ENCODE assay signal across 15 cellular contexts in genomic region chr11:75541301-75541929, GRCh38. TPM values are rescaled to one million over a fixed set of nuclear protein-coding genes. Genes with fewer than 3 reads are reported as not detected.
DNase-seq lines count a peak whose midpoint lies in the region; ATAC-seq and TF ChIP-seq lines count a peak whose summit lies in the region.
"Had no signal": no experiment of that assay in that cellular context is flagged by ENCODE, and none has a peak within 500 bp of the region (broad histone marks: within the 10 kb centered on the region; RNA-seq: fewer than 3 reads in every experiment).

No MANE protein-coding gene starts in this region.

- TF ChIP-seq CTCF in IMR-90 (conservative IDR thresholded peaks at IDR 0.05; ENCODE audit: low read depth, low read length) (no peak), osteoblast (IDR thresholded peaks at IDR 0.05; ENCODE audit: extremely low read depth, low read depth, low read length) (no peak), sigmoid colon (IDR thresholded peaks at IDR 0.05) (no peak), omental fat pad (IDR thresholded peaks at IDR 0.05) (no peak)

- no peak overlapping the region for H2AFZ ChIP-seq in GM23248
- no peak overlapping the region for H2AFZ ChIP-seq in IMR-90 (replicated peaks; ENCODE audit: low read length, poor library complexity)
- no peak overlapping the region for H2AFZ ChIP-seq in osteoblast (ENCODE audit: low read length)

- no peak for TF ChIP-seq RAD21 in IMR-90 (IDR thresholded peaks at IDR 0.05; ENCODE audit: low read length)

- peaks cover 4% of the 10 kb centered on the region for H3K27me3 Mint-ChIP-seq in central memory CD8-positive, alpha-beta T cell

- H3K4me1 Mint-ChIP-seq in central memory CD8-positive, alpha-beta T cell: peaks cover 23% of the 10 kb centered on the region

- H4K20me1 ChIP-seq in GM23248 (ENCODE audit: insufficient read depth) (no peaks in the 10 kb centered on the region), IMR-90 (ENCODE audit: insufficient read depth, low read length) (no peaks in the 10 kb centered on the region), osteoblast (ENCODE audit: insufficient read depth, low read length) (no peaks in the 10 kb centered on the region)

- TF ChIP-seq POLR2A in IMR-90 (IDR thresholded peaks at IDR 0.05; ENCODE audit: low read depth, low read length): no peak
- no peak for TF ChIP-seq POLR2A in sigmoid colon (IDR thresholded peaks at IDR 0.05)

- no peak overlapping the region for H3K14ac ChIP-seq in IMR-90 (replicated peaks; ENCODE audit: low read depth, low read length)

- intact Hi-C loops in IMR-90 (cut with micrococcal nuclease): no loop called here
- intact Hi-C loops in sigmoid colon (cut with DNase I): no loop called here

- H3K4me1 ChIP-seq in GM23248 (ENCODE audit: insufficient read depth) (no peaks in the 10 kb centered on the region), IMR-90 (ENCODE audit: control insufficient read depth, insufficient read depth, low read length) (peaks cover 6% of the 10 kb centered on the region; the same call in 1 of the 2 replicates), osteoblast (ENCODE audit: insufficient read depth, low read length) (no peaks in the 10 kb centered on the region), sigmoid colon (no peaks in the 10 kb centered on the region)

- no peak overlapping the region for H3K4me2 ChIP-seq in GM23248 (ENCODE audit: unreplicated experiment)
- H3K4me2 ChIP-seq in IMR-90 (ENCODE audit: low read depth, low read length): no peak overlapping the region
- H3K4me2 ChIP-seq in osteoblast (ENCODE audit: insufficient read depth, low read length): no peak overlapping the region
- H3K4me2 ChIP-seq: A549 had no signal

- H2AK5ac ChIP-seq in IMR-90 (ENCODE audit: low read depth, low read length): peak overlapping the region; percentile 48; the same call in 1 of the 2 replicates

- POLR2A ChIA-PET in IMR-90 (lab: Charles Lee; ENCODE audit: unreplicated experiment): no interaction called here

- H2BK5ac ChIP-seq in IMR-90 (ENCODE audit: low read depth, low read length, poor library complexity, severe bottlenecking): no peak overlapping the region

- no peak overlapping the region for H2BK20ac ChIP-seq in IMR-90 (ENCODE audit: low read depth, low read length)

- ATAC-seq in IMR-90 (ENCODE audit: low read depth) (peak; percentile 36; the same call in 1 of the 2 replicates), omental fat pad (ENCODE audit: low FRiP score) (no peak)
- no peak for ATAC-seq in central memory CD8-positive, alpha-beta T cell (replicated peaks; ENCODE audit: extremely low read depth, poor library complexity, severe bottlenecking)
- ATAC-seq: A549; CD8-positive, alpha-beta T cell had no signal

- H3K18ac ChIP-seq in IMR-90 (ENCODE audit: low read depth, low read length): peak overlapping the region; percentile 21; the same call in 1 of the 2 replicates

- dilution Hi-C loops in IMR-90 (cut with HindIII; ENCODE audit: low sequenced_read_pairs, unreplicated experiment): no loop called here

- H2BK15ac ChIP-seq in IMR-90 (ENCODE audit: low read depth, low read length): no peak overlapping the region

- peak; percentile 40 for DNase-seq in GM23248
- DNase-seq in IMR-90: no peak
- DNase-seq in central memory CD8-positive, alpha-beta T cell (ENCODE audit: low spot score in 2 of 2): no peak
- DNase-seq in osteoblast (ENCODE audit: insufficient read length, low spot score, missing footprints): peak; percentile 67
- no peak for DNase-seq in sigmoid colon
- no peak for DNase-seq in NCI-H226
- DNase-seq in omental fat pad (ENCODE audit: low spot score): no peak
- DNase-seq: CD8-positive, alpha-beta T cell; COR-L47; DMS53; GF-D8; HCEC 1CT had no signal

- H3K79me1 ChIP-seq in IMR-90 (ENCODE audit: low read depth in 1 of 2, low read length in 2 of 2): no peaks in the 10 kb centered on the region

- no peaks in the 10 kb centered on the region for H3K9me2 ChIP-seq in GM23248 (ENCODE audit: insufficient read depth)

- no TSS peak for BruUV-seq in IMR-90 (replicated peaks; lab: Mats Ljungman, UMichigan)

- TF ChIP-seq EP300 in sigmoid colon (IDR thresholded peaks at IDR 0.05): no peak

- no peaks in the 10 kb centered on the region for H3K9me3 ChIP-seq in GM23248 (ENCODE audit: low read depth)
- H3K9me3 ChIP-seq in IMR-90 (ENCODE audit: control insufficient read depth, insufficient read depth, low read length): no peaks in the 10 kb centered on the region
- H3K9me3 ChIP-seq in osteoblast (ENCODE audit: low read depth, low read length): no peaks in the 10 kb centered on the region
- no peaks in the 10 kb centered on the region for H3K9me3 ChIP-seq in sigmoid colon
- H3K9me3 ChIP-seq: A549 had no signal

- H2AK9ac ChIP-seq in IMR-90 (replicated peaks; ENCODE audit: low read depth, low read length, poor library complexity): no peak overlapping the region

- no peak overlapping the region for H4K5ac ChIP-seq in IMR-90 (ENCODE audit: low read depth, low read length)

- no peaks in the 10 kb centered on the region for H3K27me3 ChIP-seq in GM23248 (replicated peaks; ENCODE audit: insufficient read depth)
- H3K27me3 ChIP-seq in IMR-90 (ENCODE audit: control insufficient read depth, insufficient read depth, low read length): peaks cover 5% of the 10 kb centered on the region
- peaks cover 10% of the 10 kb centered on the region for H3K27me3 ChIP-seq in osteoblast (ENCODE audit: insufficient read depth, low read length)
- no peaks in the 10 kb centered on the region for H3K27me3 ChIP-seq in sigmoid colon

- H3K79me2 ChIP-seq in GM23248 (ENCODE audit: insufficient read depth) (no peaks in the 10 kb centered on the region), osteoblast (ENCODE audit: insufficient read depth, low read length) (no peaks in the 10 kb centered on the region)

- no peak overlapping the region for H3K56ac ChIP-seq in IMR-90 (ENCODE audit: extremely low read depth, insufficient read depth, low read length)

- H3K23ac ChIP-seq in IMR-90 (ENCODE audit: low read depth, low read length): no peak overlapping the region

- H3K4me3 Mint-ChIP-seq in central memory CD8-positive, alpha-beta T cell: no peak overlapping the region
- H3K4me3 Mint-ChIP-seq: CD14-positive monocyte; CD8-positive, alpha-beta T cell had no signal

- H3K4ac ChIP-seq in IMR-90 (ENCODE audit: low read depth, low read length): no peak overlapping the region

- in situ Hi-C loops in GM23248 (cut with MboI): no loop called here
- in situ Hi-C loops in IMR-90 (cut with MboI; ENCODE audit: low sequenced_read_pairs): loop anchor here (25.0 kb wide), 1 partner anchor 254 kb away; no protein-coding TSS in a partner anchor

- no peaks in the 10 kb centered on the region for H3K36me3 Mint-ChIP-seq in central memory CD8-positive, alpha-beta T cell (ENCODE audit: insufficient read depth)
- H3K36me3 Mint-ChIP-seq: CD8-positive, alpha-beta T cell had no signal

- H4K91ac ChIP-seq in IMR-90 (ENCODE audit: insufficient read depth, low read depth, low read length): no peak overlapping the region

- CTCF ChIA-PET in IMR-90 (lab: Yijun Ruan, JAX): interaction anchor here (0.6 kb wide), 1 partner anchor 271 kb away, joined by 3 read pairs; no protein-coding TSS in a partner anchor

- H3F3A ChIP-seq in GM23248 (ENCODE audit: insufficient read depth): no peaks in the 10 kb centered on the region

- H3K27ac ChIP-seq in GM23248: no peak overlapping the region
- no peak overlapping the region for H3K27ac ChIP-seq in IMR-90 (ENCODE audit: insufficient read depth, low read length)
- no peak overlapping the region for H3K27ac ChIP-seq in osteoblast (ENCODE audit: low read depth, low read length)
- H3K27ac ChIP-seq in sigmoid colon: no peak overlapping the region
- H3K27ac ChIP-seq: A549, HL-60 had no signal

- H3K9ac ChIP-seq in GM23248 (no peak overlapping the region), IMR-90 (ENCODE audit: low read depth, low read length) (no peak overlapping the region)

- no peak overlapping the region for H2BK120ac ChIP-seq in IMR-90 (ENCODE audit: low read depth, low read length)

- 65 to 68% methylated on average over 2 of the region's 2 CpGs for WGBS in GM23248 (ENCODE audit: low coverage in 1 of 2, low lambda C conversion rate in 2 of 2, missing lambda C conversion rate in 2 of 2), 2 experiments
- 100% methylated on average over 1 of the region's 2 CpGs; no CpG with 5 or more reads in 1 of the 2 experiments for WGBS in IMR-90 (ENCODE audit: extremely low coverage in 2 of 2, insufficient read length in 1 of 2), 2 experiments
- WGBS in sigmoid colon, 2 donors: 89 to 93% methylated on average over 2 of the region's 2 CpGs

- H4K8ac ChIP-seq in IMR-90 (ENCODE audit: low read depth in 2 of 2, low read length in 2 of 2): no peak overlapping the region

- H3K27ac Mint-ChIP-seq in central memory CD8-positive, alpha-beta T cell (ENCODE audit: low read depth): peak overlapping the region; percentile 88
- H3K27ac Mint-ChIP-seq: CD14-positive monocyte; CD8-positive, alpha-beta T cell had no signal

- no peaks in the 10 kb centered on the region for H3K9me3 Mint-ChIP-seq in central memory CD8-positive, alpha-beta T cell
- H3K9me3 Mint-ChIP-seq: CD14-positive monocyte; CD8-positive, alpha-beta T cell had no signal

- no peaks in the 10 kb centered on the region for H3K9me1 ChIP-seq in IMR-90 (ENCODE audit: insufficient read depth, low read length)

- no peaks in the 10 kb centered on the region for H3K36me3 ChIP-seq in GM23248 (ENCODE audit: low read depth)
- no peaks in the 10 kb centered on the region for H3K36me3 ChIP-seq in IMR-90 (ENCODE audit: control insufficient read depth, insufficient read depth, low read length)
- no peaks in the 10 kb centered on the region for H3K36me3 ChIP-seq in osteoblast (ENCODE audit: insufficient read depth, low read length)
- H3K36me3 ChIP-seq in sigmoid colon: no peaks in the 10 kb centered on the region

- H3K4me3 ChIP-seq in GM23248: no peak overlapping the region
- no peak overlapping the region for H3K4me3 ChIP-seq in IMR-90 (ENCODE audit: insufficient read depth, low read depth, low read length)
- H3K4me3 ChIP-seq in osteoblast (ENCODE audit: insufficient read depth, low read length): no peak overlapping the region
- H3K4me3 ChIP-seq in sigmoid colon: no peak overlapping the region
- H3K4me3 ChIP-seq: A549 had no signal

RNA-seq across cellular contexts. Expression of gene GDPD5, which starts 15.7 kb away (rescaled TPM):
- 7.0 and 10.7 TPM in 2 replicates for total RNA-seq in GM23248 (2014; rRNA removed; shearing (Covaris generic))
- polyA plus RNA-seq in GM23248 (2016; fragmentation: Nextera tagmentation; extraction: Ambion mirVana) (3.4 and 5.6 TPM in 2 replicates), IMR-90 (2012; rRNA removed) (7.9 and 8.2 TPM in 2 replicates), sigmoid colon (1 to 10 TPM in 2 of 3 donors, not detected in 1; 2.4 to 8.1 TPM)
- total RNA-seq in IMR-90 (2012; rRNA removed) (1.7 and 2.0 TPM in 2 replicates), osteoblast (13.4 and 14.1 TPM in 2 replicates), sigmoid colon (1 to 10 TPM; 4.3 to 7.5 (median 5.8) TPM), omental fat pad (10 to 100 TPM; 23.6 to 34.7 (median 31.7) TPM)
- polyA plus RNA-seq in IMR-90 (2012; cell fraction: cytosol; rRNA removed): 4.1 and 7.5 TPM in 2 replicates
- 25.1 and 54.1 TPM in 2 replicates for polyA plus RNA-seq in IMR-90 (2012; cell fraction: nucleus; rRNA removed; ENCODE audit: low replicate concordance)

RNA-seq across cellular contexts. Expression of gene SERPINH1, which starts 20.6 kb away (rescaled TPM):
- 1,790 and 1,872 TPM in 2 replicates for total RNA-seq in GM23248 (2014; rRNA removed; shearing (Covaris generic))
- 520 and 559 TPM in 2 replicates for polyA plus RNA-seq in GM23248 (2016; fragmentation: Nextera tagmentation; extraction: Ambion mirVana)
- total RNA-seq in IMR-90 (2012; rRNA removed): 772 and 841 TPM in 2 replicates
- 1,857 and 1,944 TPM in 2 replicates for polyA plus RNA-seq in IMR-90 (2012; rRNA removed)
- 823 and 2,639 TPM in 2 replicates for polyA plus RNA-seq in IMR-90 (2012; cell fraction: cytosol; rRNA removed)
- 597 and 1,651 TPM in 2 replicates for polyA plus RNA-seq in IMR-90 (2012; cell fraction: nucleus; rRNA removed; ENCODE audit: low replicate concordance)
- total RNA-seq in osteoblast: 1,145 and 1,318 TPM in 2 replicates
- total RNA-seq in sigmoid colon: 100 to 1,000 TPM; 151 to 201 (median 172) TPM
- 10 to 100 TPM; 12.0 to 57.1 (median 17.6) TPM for polyA plus RNA-seq in sigmoid colon
- total RNA-seq in omental fat pad: 100 to 1,000 TPM; 307 to 804 (median 482) TPM

Comparison
In these comparisons a context has a peak if more than half of its experiments do, and no peak if none do; other contexts are left out.
1. DNase-seq: peak in GM23248 (single experiment) and osteoblast (single experiment); none in IMR-90 (single experiment), central memory CD8-positive, alpha-beta T cell (0 of 2), sigmoid colon (single experiment), NCI-H226 (single experiment) and omental fat pad (single experiment).